9 cellular contexts compared by ENCODE assay signal in the genomic region with DNA sequence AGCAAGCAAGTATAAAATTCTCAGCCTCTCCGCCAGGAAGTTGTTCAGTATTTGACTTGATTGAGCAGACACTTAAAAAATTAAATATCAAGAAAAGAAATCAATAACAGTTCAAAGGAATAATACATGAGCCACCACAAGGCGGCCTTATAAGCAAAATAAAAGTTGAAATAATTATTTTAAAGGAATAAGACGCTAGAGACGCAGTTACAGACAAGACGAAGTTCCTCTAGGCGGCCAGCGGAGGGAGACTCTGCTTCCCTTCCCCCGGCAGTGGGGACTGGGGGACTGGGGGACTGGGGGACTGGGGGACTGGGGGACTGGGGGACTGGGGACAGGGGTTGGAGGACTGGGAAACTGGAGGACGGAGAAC. TPM values are rescaled to one million over a fixed set of nuclear protein-coding genes. Genes with fewer than 3 reads are reported as not detected.
DNase-seq lines count a peak whose midpoint lies in the region; ATAC-seq, FAIRE-seq and TF ChIP-seq lines count a peak whose summit lies in the region.
"Had no signal": no experiment of that assay in that cellular context is flagged by ENCODE, and none has a peak within 500 bp of the region (broad histone marks: within the 10 kb centered on the region; RNA-seq: fewer than 3 reads in every experiment).

No MANE protein-coding gene starts in this region.

- H3K79me1 ChIP-seq in H1 (ENCODE audit: low read depth, low read length), result no peaks in the 10 kb centered on the region

- CTCF ChIA-PET in H1 (lab: Charles Lee; ENCODE audit: partially characterized antibody) (interaction anchor here (0.7 to 1.2 kb wide), 10 partner anchors 23 to 234 kb away, joined by 3 to 6 read pairs (median 3); no protein-coding TSS in a partner anchor), T-cell (lab: Charles Lee) (no interaction called here)

- no peak overlapping the region for H2BK5ac ChIP-seq in H1 (ENCODE audit: low read depth, low read length)

- H3K27me3 Mint-ChIP-seq in T-cell, result peaks cover 25 to 28% of the 10 kb centered on the region in 2 donors

- POLR2A ChIA-PET in H1 (lab: Charles Lee; ENCODE audit: partially characterized antibody) (no interaction called here), T-cell (lab: Charles Lee) (no interaction called here)

- no peak for TF ChIP-seq POLR2A in H1 (IDR thresholded peaks at IDR 0.05; ENCODE audit: control extremely low read depth in 1 of 2, low read depth in 2 of 2, low read length in 2 of 2)
- no peak for TF ChIP-seq POLR2A in right lobe of liver (IDR thresholded peaks at IDR 0.05)
- no peak for TF ChIP-seq POLR2A in uterus (IDR thresholded peaks at IDR 0.05)
- no peak for TF ChIP-seq POLR2A in H54 (IDR thresholded peaks at IDR 0.05; ENCODE audit: low read depth, low read length)

- H3K23ac ChIP-seq in H1 (ENCODE audit: insufficient read length), result no peak overlapping the region

- H3K9me3 Mint-ChIP-seq in T-cell, result peaks cover 4 to 11% (median 8%) of the 10 kb centered on the region in 3 donors

- no peaks in the 10 kb centered on the region for H4K20me1 ChIP-seq in H1 (replicated peaks in 1 of 2; ENCODE audit: control insufficient read depth in 1 of 2, insufficient read depth in 2 of 2, low read length in 2 of 2)

- H2BK20ac ChIP-seq in H1 (ENCODE audit: low read length), result no peak overlapping the region

- no peak overlapping the region; a peak in 2 of 7 replicates for H3K9ac ChIP-seq in H1 (replicated peaks in 1 of 4; ENCODE audit: extremely low read depth in 1 of 4, low read depth in 3 of 4, low read length in 3 of 4)

- H3K4me1 ChIP-seq in H1 (replicated peaks in 1 of 4; ENCODE audit: control insufficient read depth in 3 of 4, insufficient read depth in 4 of 4, low read length in 3 of 4) (no peaks in the 10 kb centered on the region), right lobe of liver (peaks cover 0 to 5% (median 0%) of the 10 kb centered on the region in 4 donors), uterus (no peaks in the 10 kb centered on the region)

- H3K4ac ChIP-seq in H1 (replicated peaks; ENCODE audit: insufficient read length, low read depth, low read length), result no peak overlapping the region

- H3K23me2 ChIP-seq in H1 (ENCODE audit: low read depth, low read length), result no peaks in the 10 kb centered on the region

- WGBS in H1 (ENCODE audit: extremely low coverage in 1 of 2, insufficient coverage in 1 of 2, insufficient read length in 1 of 2, insufficient replicate concordance in 2 of 2, low coverage in 1 of 2, low lambda C conversion rate in 2 of 2, missing lambda C conversion rate in 1 of 2), 2 experiments, result 7% methylated on average over 7 of the region's 9 CpGs; no CpG with 5 or more reads in 1 of the 2 experiments
- WGBS in right lobe of liver (ENCODE audit: insufficient coverage, low coverage, low lambda C conversion rate, missing lambda C conversion rate), result 3% methylated on average over 8 of the region's 9 CpGs

- TF ChIP-seq CTCF in GM12872 (IDR thresholded peaks at IDR 0.05; ENCODE audit: insufficient read depth, low read depth, low read length), result peak; percentile 20; the same call in 1 of the 3 replicates
- peak; percentile 40 to 72 (median 65) for TF ChIP-seq CTCF in H1 (IDR thresholded peaks at IDR 0.05; ENCODE audit: control extremely low read depth in 1 of 3, insufficient read depth in 1 of 3, low read depth in 1 of 3, low read length in 3 of 3)
- peak; percentile 16 to 42 (median 30) for TF ChIP-seq CTCF in right lobe of liver (IDR thresholded peaks at IDR 0.05)
- TF ChIP-seq CTCF in uterus (IDR thresholded peaks at IDR 0.05), result peak in 2 of 4 experiments; percentile 24 to 35

- H4K91ac ChIP-seq in H1 (replicated peaks; ENCODE audit: insufficient read length, low read length), result no peak overlapping the region

- H3K36me3 Mint-ChIP-seq in T-cell, result no peaks in the 10 kb centered on the region

- ATAC-seq in right lobe of liver (peak; percentile 89 to 96 (median 92)), HG03025 (IDR thresholded peaks at IDR 0.05; ENCODE audit: low FRiP score, unreplicated experiment) (no peak), T-cell (replicated peaks in 1 of 4) (no peak)

- no peak for FAIRE-seq in H1 (lab: Jason Lieb, UNC)
- no peak for FAIRE-seq in H54 (lab: Jason Lieb, UNC)

- no peak overlapping the region for H3K27ac Mint-ChIP-seq in T-cell

- TF ChIP-seq RAD21 in H1 (IDR thresholded peaks at IDR 0.05 in 1 of 2, conservative IDR thresholded peaks at IDR 0.05 in 1 of 2; ENCODE audit: low read depth in 2 of 2, low read length in 2 of 2), result peak; percentile 49 to 50; a peak in 3 of 4 replicates

- no peak overlapping the region for H2BK120ac ChIP-seq in H1 (replicated peaks; ENCODE audit: low read depth, low read length)

- H3K18ac ChIP-seq in H1 (ENCODE audit: extremely low read depth, low read length), result no peak overlapping the region

- peaks cover 0 to 8% (median 5%) of the 10 kb centered on the region in 4 experiments; a peak in 5 of 7 replicates for H3K27me3 ChIP-seq in H1 (replicated peaks in 1 of 4; ENCODE audit: control insufficient read depth in 3 of 4, extremely low read depth in 1 of 4, insufficient read depth in 3 of 4, low read length in 3 of 4)
- no peaks in the 10 kb centered on the region for H3K27me3 ChIP-seq in right lobe of liver
- H3K27me3 ChIP-seq in uterus, result no peaks in the 10 kb centered on the region

- H2BK15ac ChIP-seq in H1 (ENCODE audit: low read length), result no peak overlapping the region

- intact Hi-C loops in right lobe of liver (cut with DNase I) (no loop called here), uterus (cut with DNase I; ENCODE audit: low total_unique reads) (no loop called here)

- H2AFZ ChIP-seq in H1 (ENCODE audit: low read length), result no peak overlapping the region; the same call in 1 of the 2 replicates

- no peak for TF ChIP-seq EP300 in H1 (IDR thresholded peaks at IDR 0.05; ENCODE audit: borderline replicate concordance in 1 of 2, low read depth in 2 of 2, low read length in 2 of 2)

- H3K27ac ChIP-seq in H1 (ENCODE audit: low read depth, low read length) (no peak overlapping the region), right lobe of liver (no peak overlapping the region), uterus (peak overlapping the region in 1 of 2 donors; percentile 63)
- H3K27ac ChIP-seq: HL-60 had no signal

- H3K79me2 ChIP-seq in H1 (ENCODE audit: control insufficient read depth in 1 of 2, insufficient read depth in 2 of 2, low read length in 2 of 2), result no peaks in the 10 kb centered on the region

- H3K36me3 ChIP-seq in H1 (ENCODE audit: control insufficient read depth in 2 of 4, insufficient read depth in 4 of 4, low read length in 3 of 4), result no peaks in the 10 kb centered on the region
- H3K36me3 ChIP-seq in right lobe of liver, result no peaks in the 10 kb centered on the region
- no peaks in the 10 kb centered on the region for H3K36me3 ChIP-seq in uterus

- H3K4me3 ChIP-seq in H1 (ENCODE audit: extremely low read depth in 1 of 4, insufficient read depth in 2 of 4, low read depth in 3 of 4, low read length in 4 of 4) (peak overlapping the region; percentile 45 to 71 (median 54)), right lobe of liver (peak overlapping the region; percentile 43 to 64 (median 62)), uterus (peak overlapping the region; percentile 0 to 58)

- no peak overlapping the region for H2AK5ac ChIP-seq in H1 (ENCODE audit: low read depth, low read length)

- H4K8ac ChIP-seq in H1 (ENCODE audit: extremely low read depth, insufficient read depth, low read length), result peak overlapping the region; percentile 14; the same call in 1 of the 2 replicates

- peak; percentile 49 to 68 for DNase-seq in NCI-H524 (lab: John Stamatoyannopoulos, UW)
- peak in 1 of 2 experiments; percentile 36 for DNase-seq in H1 (ENCODE audit: low read depth in 1 of 2, low spot score in 2 of 2)
- DNase-seq in right lobe of liver, result peak; percentile 45 to 58 (median 46)
- DNase-seq in uterus, result peak; percentile 18 to 20
- no peak for DNase-seq in H54 (ENCODE audit: insufficient read length, low spot score)
- no peak for DNase-seq in T-cell

- H3K4me2 ChIP-seq in H1 (ENCODE audit: insufficient read depth in 1 of 2, low read depth in 2 of 2, low read length in 2 of 2), result peak overlapping the region; percentile 73 to 74; a peak in 3 of 4 replicates

- no peak overlapping the region for H3K4me3 Mint-ChIP-seq in T-cell

- H3K9me3 ChIP-seq in H1 (ENCODE audit: insufficient read depth in 2 of 2, low read depth in 1 of 2, low read length in 1 of 2) (no peaks in the 10 kb centered on the region), right lobe of liver (no peaks in the 10 kb centered on the region), uterus (no peaks in the 10 kb centered on the region)

- H2BK12ac ChIP-seq in H1 (ENCODE audit: low read depth, low read length), result no peak overlapping the region

- H3K14ac ChIP-seq in H1 (ENCODE audit: insufficient read length), result no peak overlapping the region

- no peak overlapping the region for H4K5ac ChIP-seq in H1 (ENCODE audit: insufficient read length, low read depth, low read length)

- no peak overlapping the region for H3K56ac ChIP-seq in H1 (replicated peaks; ENCODE audit: insufficient read length, low read depth, low read length)

- H3K4me1 Mint-ChIP-seq in T-cell, result no peaks in the 10 kb centered on the region

TF ChIP-seq in H1, 55 proteins besides CTCF, POLR2A, EP300 and RAD21 (continues in another document):
- TF ChIP-seq, protein P1, sequence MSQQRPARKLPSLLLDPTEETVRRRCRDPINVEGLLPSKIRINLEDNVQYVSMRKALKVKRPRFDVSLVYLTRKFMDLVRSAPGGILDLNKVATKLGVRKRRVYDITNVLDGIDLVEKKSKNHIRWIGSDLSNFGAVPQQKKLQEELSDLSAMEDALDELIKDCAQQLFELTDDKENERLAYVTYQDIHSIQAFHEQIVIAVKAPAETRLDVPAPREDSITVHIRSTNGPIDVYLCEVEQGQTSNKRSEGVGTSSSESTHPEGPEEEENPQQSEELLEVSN (IDR thresholded peaks at IDR 0.05), result no peak
- TF ChIP-seq BRCA1 (IDR thresholded peaks at IDR 0.05; ENCODE audit: low read depth, low read length) (no peak), MAFK (IDR thresholded peaks at IDR 0.05; ENCODE audit: low read depth, low read length) (no peak), SIRT6 (IDR thresholded peaks at IDR 0.05; ENCODE audit: low read length) (no peak), JUND (IDR thresholded peaks at IDR 0.05; ENCODE audit: low read length) (no peak), TAF1 (IDR thresholded peaks at IDR 0.05; ENCODE audit: low read depth, low read length) (no peak)

RNA-seq across cellular contexts. Expression of a gene that starts 0.5 kb away (rescaled TPM):
- total RNA-seq in H1 (2021; fragmentation: NEBNext Ultra II Directional; extraction: Animal tissue kit (Norgen Biotek cat#: 25700)), result not detected in 2 replicates
- 0.11 TPM in 1 of 2 replicates, not detected in the other for polyA plus RNA-seq in H1 (2011; rRNA removed)
- polyA plus RNA-seq in H1 (2011; cell fraction: cytosol; rRNA removed), result 0.05 TPM
- not detected for polyA plus RNA-seq in H1 (2011; cell fraction: nucleus; rRNA removed)
- 0.18 to 0.19 TPM in 2 of 4 replicates, not detected in the others for polyA plus RNA-seq in H1 (2012, experiment 1 of 2)
- not detected for polyA plus RNA-seq in H1 (2012, experiment 2 of 2)
- polyA plus RNA-seq in H1 (2013, experiment 1 of 2), result 0.22 TPM
- polyA plus RNA-seq in H1 (2013, experiment 2 of 2), result 0.20 TPM
- 0.49 TPM in 1 of 2 replicates, not detected in the other for polyA minus RNA-seq in H1 (2011; rRNA and poly(A)+ RNA removed)
- polyA minus RNA-seq in H1 (2011; cell fraction: cytosol; rRNA and poly(A)+ RNA removed), result not detected
- 1.7 TPM for polyA minus RNA-seq in H1 (2011; cell fraction: nucleus; rRNA and poly(A)+ RNA removed)
- total RNA-seq in right lobe of liver (not detected), uterus (10 to 100 TPM in 2 of 4 donors, 1 to 10 TPM in 2; 1.0 to 28.7 (median 8.8) TPM), T-cell (not detected)

Comparison
In these comparisons a context has a peak if more than half of its experiments do, and no peak if none do; other contexts are left out.
1. DNase-seq: peak in NCI-H524 (2 of 2), right lobe of liver (3 of 3) and uterus (2 of 2); none in H54 (single experiment) and T-cell (0 of 34).
2. ATAC-seq: peak in right lobe of liver (4 of 4); none in HG03025 (single experiment) and T-cell (0 of 4).
3. Peak in every context shown above with its lines, with median percentiles within 50 percentile points of each other: H3K4me3 ChIP-seq.